Comparison of ENCODE assay signal across 17 cellular contexts in genomic region chr7:148838905-148839304, GRCh38. TPM values are rescaled to one million over a fixed set of nuclear protein-coding genes. Genes with fewer than 3 reads are reported as not detected.
DNase-seq lines count a peak whose midpoint lies in the region; ATAC-seq, FAIRE-seq and TF ChIP-seq lines count a peak whose summit lies in the region.
"Had no signal": no experiment of that assay in that cellular context is flagged by ENCODE, and none has a peak within 500 bp of the region (broad histone marks: within the 10 kb centered on the region; RNA-seq: fewer than 3 reads in every experiment).

No MANE protein-coding gene starts in this region.

- H3K4me2 ChIP-seq in DND-41 (ENCODE audit: insufficient read depth, low read length), result no peak overlapping the region
- no peak overlapping the region for H3K4me2 ChIP-seq in HepG2 (ENCODE audit: low read depth, low read length)

- no peaks in the 10 kb centered on the region for H3K27me3 Mint-ChIP-seq in T-cell
- H3K27me3 Mint-ChIP-seq: activated naive CD8-positive, alpha-beta T cell had no signal

- TF ChIP-seq POLR2A in HepG2 (IDR thresholded peaks at IDR 0.05; ENCODE audit: insufficient read depth in 1 of 2, low read depth in 2 of 2, low read length in 2 of 2) (no peak), GM12892 (IDR thresholded peaks at IDR 0.05; ENCODE audit: low read depth, low read length) (no peak)

- ATAC-seq in DND-41 (ENCODE audit: insufficient read depth, low read depth) (peak; percentile 74), T-cell (replicated peaks in 1 of 4) (peak in 3 of 4 experiments; percentile 38 to 53 (median 50)), HepG2 (no peak), GM21390 (IDR thresholded peaks at IDR 0.05; ENCODE audit: unreplicated experiment) (no peak)
- ATAC-seq: heart right ventricle, left lobe of liver, SK-N-SH treated with all-trans-retinoic acid at 6 μM for 48 hours had no signal

- H3K9ac ChIP-seq in DND-41 (ENCODE audit: low read depth, low read length) (no peak overlapping the region), HepG2 (ENCODE audit: insufficient read depth, low read depth, low read length) (no peak overlapping the region)

- H3K4me3 ChIP-seq in DND-41 (ENCODE audit: low read depth in 1 of 2, low read length in 2 of 2) (no peak overlapping the region), HEK293 (ENCODE audit: low read depth, low read length) (no peak overlapping the region), HepG2 (replicated peaks in 1 of 3; ENCODE audit: insufficient read depth in 1 of 3, low read depth in 2 of 3, low read length in 3 of 3) (no peak overlapping the region)
- H3K4me3 ChIP-seq: heart right ventricle, skin epidermis had no signal

- H3K4me1 ChIP-seq in DND-41 (ENCODE audit: insufficient read depth, low read length) (no peaks in the 10 kb centered on the region), HEK293 (ENCODE audit: control insufficient read depth, insufficient read depth, low read length) (no peaks in the 10 kb centered on the region), HepG2 (ENCODE audit: insufficient read depth, low read length) (peaks cover 6% of the 10 kb centered on the region; the same call in 1 of the 2 replicates)

- TF ChIP-seq CTCF in DND-41 (IDR thresholded peaks at IDR 0.05; ENCODE audit: borderline replicate concordance, extremely low read depth, low read length, poor library complexity, severe bottlenecking) (no peak), HEK293 (tag by site-specific recombination; IDR thresholded peaks at IDR 0.05) (no peak), HepG2 (CRISPR knock-in tag; IDR thresholded peaks at IDR 0.05) (no peak)

- peak overlapping the region; percentile 50; the same call in 1 of the 2 replicates for H3K27ac ChIP-seq in DND-41 (ENCODE audit: low read length)
- no peak overlapping the region for H3K27ac ChIP-seq in HEK293 (ENCODE audit: extremely low read depth, low read depth, low read length)
- H3K27ac ChIP-seq in HepG2 (ENCODE audit: extremely low read length, insufficient read depth, low read length), result no peak overlapping the region
- H3K27ac ChIP-seq: epithelial cell of prostate, heart right ventricle, skin epidermis had no signal

- H3K9me3 Mint-ChIP-seq in T-cell, result no peaks in the 10 kb centered on the region
- H3K9me3 Mint-ChIP-seq: neural crest cell had no signal

- H3K36me3 Mint-ChIP-seq in T-cell, result peaks cover 18% of the 10 kb centered on the region

- peak overlapping the region; percentile 76 to 81 for H3K27ac Mint-ChIP-seq in T-cell

- no peak overlapping the region for H3K4me3 Mint-ChIP-seq in T-cell
- H3K4me3 Mint-ChIP-seq: activated naive CD8-positive, alpha-beta T cell; neural crest cell had no signal

- CTCF ChIA-PET in HEK293 (lab: Yijun Ruan, JAX), result interaction anchor here (0.5 kb wide), 1 partner anchor 119 kb away, joined by 4 read pairs; no protein-coding TSS in a partner anchor
- CTCF ChIA-PET in T-cell (lab: Charles Lee), result interaction anchor here in 1 of 2 donors (0.6 kb wide), 1 partner anchor 48 kb away, joined by 5 read pairs; no protein-coding TSS in a partner anchor
- CTCF ChIA-PET in HepG2 (lab: Yijun Ruan, JAX; ENCODE audit: low intra/inter-chr PET ratio, low total read pairs), result interaction anchor here (0.6 kb wide), 1 partner anchor 127 kb away, joined by 3 read pairs; no protein-coding TSS in a partner anchor

- H3K36me3 ChIP-seq in DND-41 (ENCODE audit: insufficient read depth, low read length) (peaks cover 60% of the 10 kb centered on the region), HEK293 (ENCODE audit: control insufficient read depth in 2 of 2, insufficient read depth in 1 of 2, low read length in 2 of 2) (peaks cover 5 to 21% of the 10 kb centered on the region in 2 experiments; a peak in 2 of 3 replicates), HepG2 (replicated peaks in 1 of 2; ENCODE audit: control insufficient read depth in 1 of 2, insufficient read depth in 2 of 2, low read length in 2 of 2) (peaks cover 0 to 11% of the 10 kb centered on the region in 2 experiments; a peak in 2 of 5 replicates)
- H3K36me3 ChIP-seq: heart right ventricle had no signal

- peaks cover 95% of the 10 kb centered on the region for H3K79me2 ChIP-seq in DND-41 (ENCODE audit: insufficient read depth, low read length)
- peaks cover 43% of the 10 kb centered on the region for H3K79me2 ChIP-seq in HepG2 (ENCODE audit: insufficient read depth, low read length)

- peaks cover 20 to 42% (median 27%) of the 10 kb centered on the region in 3 donors for H3K4me1 Mint-ChIP-seq in T-cell
- H3K4me1 Mint-ChIP-seq: neural crest cell had no signal

- FAIRE-seq in HepG2 (lab: Jason Lieb, UNC) (no peak), GM12892 (lab: Jason Lieb, UNC) (no peak)

- no peak for TF ChIP-seq EP300 in HepG2 (IDR thresholded peaks at IDR 0.05; ENCODE audit: low read depth in 2 of 2, low read length in 2 of 2)
- no peak for TF ChIP-seq EP300 in HepG2 (CRISPR knock-in tag; IDR thresholded peaks at IDR 0.05; ENCODE audit: borderline replicate concordance)

- H3K9me3 ChIP-seq in DND-41 (ENCODE audit: insufficient read depth, low read length, severe bottlenecking), result no peaks in the 10 kb centered on the region
- H3K9me3 ChIP-seq in HEK293 (ENCODE audit: control insufficient read depth, insufficient read depth, low read depth, low read length), result no peaks in the 10 kb centered on the region
- no peaks in the 10 kb centered on the region for H3K9me3 ChIP-seq in HepG2 (ENCODE audit: low read length)
- H3K9me3 ChIP-seq: heart right ventricle had no signal

- DNase-seq in DND-41 (no peak), T-cell (peak in 8 of 34 experiments; percentile 1 to 16 (median 6)), HepG2 (ENCODE audit: low spot score) (no peak), GM12892 (ENCODE audit: insufficient read length) (no peak)
- DNase-seq in stimulated activated CD4-positive, alpha-beta T cell treated with anti-CD3 and anti-CD28 coated beads, Interleukin-2, amount 100 ng/mL, for 24 hours, result no peak
- DNase-seq: activated CD4-positive, alpha-beta T cell treated with anti-CD3 and anti-CD28 coated beads, Interleukin-2, amount 50 U/mL, for 48 hours; COR-L47; heart right ventricle; NCI-H1105 had no signal

- BruUV-seq in HepG2 (replicated peaks; lab: Mats Ljungman, UMichigan), result no TSS peak

- no peak for TF ChIP-seq RAD21 in HepG2 (CRISPR knock-in tag; IDR thresholded peaks at IDR 0.05)

- H4K20me1 ChIP-seq in DND-41 (ENCODE audit: insufficient read depth, low read length), result peaks cover 65% of the 10 kb centered on the region
- no peaks in the 10 kb centered on the region for H4K20me1 ChIP-seq in HepG2 (ENCODE audit: insufficient read depth, low read length)

- POLR2A ChIA-PET in HEK293 (lab: Yijun Ruan, JAX) (interaction anchor here (0.7 kb wide), 1 partner anchor 19 kb away, joined by 3 read pairs; no protein-coding TSS in a partner anchor), T-cell (lab: Charles Lee) (no interaction called here), HepG2 (lab: Yijun Ruan, JAX) (no interaction called here)

- H2AFZ ChIP-seq in DND-41 (ENCODE audit: low read depth, low read length) (no peak overlapping the region), HepG2 (ENCODE audit: low read length) (no peak overlapping the region)

- H3K27me3 ChIP-seq in DND-41 (ENCODE audit: insufficient read depth, low read length, poor library complexity) (no peaks in the 10 kb centered on the region), HepG2 (ENCODE audit: control insufficient read depth in 1 of 2, insufficient read depth in 2 of 2, low read length in 2 of 2) (no peaks in the 10 kb centered on the region)
- H3K27me3 ChIP-seq: heart right ventricle had no signal

- WGBS in HepG2 (ENCODE audit: low lambda C conversion rate), result 98% methylated on average over 2 of the region's 2 CpGs

- in situ Hi-C loops in HepG2 (cut with HindIII; ENCODE audit: extremely low pct_ligation_motif_present, low pct_unique_long_range_greater_than_20kb), result no loop called here

- intact Hi-C loops in HepG2 (cut with micrococcal nuclease; ENCODE audit: unreplicated experiment), result no loop called here

TF ChIP-seq in HEK293, 187 proteins besides CTCF, POLR2A, EP300 and RAD21:
- TF ChIP-seq ZNF560 (tag by site-specific recombination; IDR thresholded peaks at IDR 0.05; ENCODE audit: borderline replicate concordance) (no peak), ZNF366 (tag by site-specific recombination; conservative IDR thresholded peaks at IDR 0.05) (peak; percentile 85)

TF ChIP-seq in HepG2, 621 proteins besides CTCF, POLR2A, EP300 and RAD21 (continues in another document):
- no peak for TF ChIP-seq MIXL1 (CRISPR knock-in tag; IDR thresholded peaks at IDR 0.05)
- 0 out of 2 replicates have a peak, but pooled peaks have one; percentile 36 for TF ChIP-seq U2AF2 (IDR thresholded peaks at IDR 0.05; ENCODE audit: low read depth, low read length)

RNA-seq across cellular contexts. Expression of gene EZH2, which starts 45.2 kb away (rescaled TPM):
- total RNA-seq in T-cell (10 to 100 TPM in 3 of 5 donors, 1 to 10 TPM in 2; 8.1 to 24.0 (median 11.2) TPM), HepG2 (2016; rRNA removed; fragmentation: Illumina TruSeq; extraction: Trizol) (30.4 and 34.3 TPM in 2 replicates)
- total RNA-seq in HepG2 (2016; cell fraction: cytosol; rRNA removed; fragmentation: Illumina TruSeq; extraction: Trizol; ENCODE audit: low read depth), result 13.9 and 14.3 TPM in 2 replicates
- 29.1 and 32.6 TPM in 2 replicates for total RNA-seq in HepG2 (2016; cell fraction: insoluble cytoplasmic fraction; rRNA removed; fragmentation: Illumina TruSeq; extraction: Trizol)
- total RNA-seq in HepG2 (2016; cell fraction: membrane; rRNA removed; fragmentation: Illumina TruSeq; extraction: Trizol), result 15.3 and 18.4 TPM in 2 replicates
- total RNA-seq in HepG2 (2016; cell fraction: nucleus; rRNA removed; fragmentation: Illumina TruSeq; extraction: Trizol), result 42.5 and 46.2 TPM in 2 replicates
- polyA plus RNA-seq in HepG2 (2011; rRNA removed), result 18.2 and 26.0 TPM in 2 replicates
- polyA plus RNA-seq in HepG2 (2011; cell fraction: cytosol; rRNA removed), result 8.4 and 9.7 TPM in 2 replicates
- polyA plus RNA-seq in HepG2 (2011; cell fraction: nucleus; rRNA removed), result 45.8 and 55.1 TPM in 2 replicates
- polyA plus RNA-seq in HepG2 (2012), result 13.6 and 17.0 TPM in 2 replicates
- 5.1 and 5.3 TPM in 2 replicates for polyA plus RNA-seq in HepG2 (2016; cell fraction: cytosol; fragmentation: Illumina TruSeq; extraction: Trizol; ENCODE audit: low read depth)
- polyA plus RNA-seq in HepG2 (2016; cell fraction: insoluble cytoplasmic fraction; fragmentation: Illumina TruSeq; extraction: Trizol; ENCODE audit: low read depth), result 36.1 and 37.6 TPM in 2 replicates
- 9.1 and 10.1 TPM in 2 replicates for polyA plus RNA-seq in HepG2 (2016; cell fraction: membrane; fragmentation: Illumina TruSeq; extraction: Trizol; ENCODE audit: low read depth)
- polyA plus RNA-seq in HepG2 (2016; cell fraction: nucleus; fragmentation: Illumina TruSeq; extraction: Trizol; ENCODE audit: insufficient read depth, low read depth), result 84.1 and 90.6 TPM in 2 replicates
- polyA minus RNA-seq in HepG2 (2011; rRNA and poly(A)+ RNA removed; ENCODE audit: low replicate concordance), result 7.3 and 35.4 TPM in 2 replicates
- polyA minus RNA-seq in HepG2 (2011; cell fraction: cytosol; rRNA and poly(A)+ RNA removed), result 6.2 and 7.2 TPM in 2 replicates
- polyA minus RNA-seq in HepG2 (2011; cell fraction: nucleus; rRNA and poly(A)+ RNA removed), result 42.3 and 48.2 TPM in 2 replicates
- polyA plus RNA-seq in GM12892 (2012; ENCODE audit: missing spikeins), result 49.0 TPM

Comparison
In these comparisons a context has a peak if more than half of its experiments do, and no peak if none do; other contexts are left out.
1. ATAC-seq: peak in DND-41 (single experiment) and T-cell (3 of 4); none in HepG2 (single experiment) and GM21390 (single experiment).